In genomic region chr20:13220194-13220856, GRCh38 we compare ENCODE assay signal across 8 cellular contexts. TPM values are rescaled to one million over a fixed set of nuclear protein-coding genes. Genes with fewer than 3 reads are reported as not detected.
DNase-seq lines count a peak whose midpoint lies in the region; ATAC-seq and TF ChIP-seq lines count a peak whose summit lies in the region.

No MANE protein-coding gene starts in this region.

- H3K9me3 ChIP-seq in BLaER1 treated with 17β-estradiol and CSF1 and Interleukin-3, amounts not matched to agents 10 nM and 100 nM (replicated peaks in 1 of 11), result no peaks in the 10 kb centered on the region
- H3K9me3 ChIP-seq in fibroblast of lung (ENCODE audit: control insufficient read depth, insufficient read depth, low read depth, low read length), result no peaks in the 10 kb centered on the region
- no peaks in the 10 kb centered on the region for H3K9me3 ChIP-seq in transverse colon

- no peak for DNase-seq in Jurkat, Clone E6-1 (ENCODE audit: low read depth, low spot score)
- DNase-seq in activated CD8-positive, alpha-beta memory T cell treated with anti-CD3 and anti-CD28 coated beads, Interleukin-2, amount 50 U/mL, for 48 hours, result peak; percentile 70
- DNase-seq in fibroblast of lung (ENCODE audit: low read depth in 2 of 2) (peak; percentile 10 to 34), naive B cell (no peak), transverse colon (peak; percentile 34), HT-29 (ENCODE audit: low spot score) (no peak)

- intact Hi-C loops in transverse colon (cut with DNase I; ENCODE audit: low total_unique reads), result no loop called here

- no peak overlapping the region for H3K27ac ChIP-seq in BLaER1 treated with 17β-estradiol and CSF1 and Interleukin-3, amounts not matched to agents 10 nM and 100 nM
- no peak overlapping the region for H3K27ac ChIP-seq in fibroblast of lung (ENCODE audit: insufficient read depth, low read length)
- H3K27ac ChIP-seq in transverse colon, result no peak overlapping the region

- no peaks in the 10 kb centered on the region for H3K36me3 ChIP-seq in BLaER1 treated with 17β-estradiol and CSF1 and Interleukin-3, amounts not matched to agents 10 nM and 100 nM
- H3K36me3 ChIP-seq in fibroblast of lung (ENCODE audit: control insufficient read depth, insufficient read depth, low read length) (no peaks in the 10 kb centered on the region), transverse colon (no peaks in the 10 kb centered on the region)

- peaks cover 0 to 4% (median 0%) of the 10 kb centered on the region in 7 donors for H3K9me3 Mint-ChIP-seq in naive B cell

- in situ Hi-C loops in transverse colon (cut with MboI; ENCODE audit: low pct_ligation_motif_present in 1 of 4, low pct_unique_long_range_greater_than_20kb in 1 of 4, low sequenced_read_pairs in 3 of 4), result no loop called here

- H3K4me3 Mint-ChIP-seq in naive B cell, result peak overlapping the region; percentile 24 to 87 (median 70)

- peaks cover 0 to 4% of the 10 kb centered on the region in 2 donors for H3K36me3 Mint-ChIP-seq in naive B cell

- no peak for TF ChIP-seq CTCF in fibroblast of lung (conservative IDR thresholded peaks at IDR 0.05 in 1 of 2, IDR thresholded peaks at IDR 0.05 in 1 of 2; ENCODE audit: low read depth in 1 of 2, low read length in 2 of 2)
- no peak for TF ChIP-seq CTCF in transverse colon (IDR thresholded peaks at IDR 0.05)

- H3K27ac Mint-ChIP-seq in naive B cell, result no peak overlapping the region

- no peak for ATAC-seq in naive B cell (ENCODE audit: low read depth in 2 of 2)
- no peak for ATAC-seq in GM18505 (IDR thresholded peaks at IDR 0.05; ENCODE audit: unreplicated experiment)

- H3K4me1 Mint-ChIP-seq in naive B cell, result peaks cover 3 to 14% (median 12%) of the 10 kb centered on the region in 3 donors

- peaks cover 61 to 68% (median 67%) of the 10 kb centered on the region in 3 donors for H3K27me3 Mint-ChIP-seq in naive B cell

- H3K9ac ChIP-seq in BLaER1 treated with 17β-estradiol and CSF1 and Interleukin-3, amounts not matched to agents 10 nM and 100 nM, result peak overlapping the region in 9 of 11 experiments; percentile 16 to 78 (median 66); a peak in 10 of 22 replicates
- H3K9ac ChIP-seq in fibroblast of lung (ENCODE audit: insufficient read depth, low read length), result no peak overlapping the region

- no peak for TF ChIP-seq EP300 in transverse colon (IDR thresholded peaks at IDR 0.05; ENCODE audit: low read depth)

- peak overlapping the region; percentile 20 for H2AFZ ChIP-seq in fibroblast of lung (ENCODE audit: low read length)

- peak overlapping the region; percentile 70 to 80 (median 72) for H3K4me3 ChIP-seq in BLaER1 treated with 17β-estradiol and CSF1 and Interleukin-3, amounts not matched to agents 10 nM and 100 nM
- H3K4me3 ChIP-seq in Jurkat, Clone E6-1 (ENCODE audit: low read length), result peak overlapping the region; percentile 31
- H3K4me3 ChIP-seq in fibroblast of lung (replicated peaks in 1 of 4; ENCODE audit: control extremely low read depth in 1 of 4, insufficient read depth in 1 of 4, low read depth in 3 of 4, low read length in 4 of 4) (peak overlapping the region in 2 of 4 experiments; percentile 12 to 51), transverse colon (peak overlapping the region; percentile 31 to 53 (median 39))

- 7% methylated on average over 62 of the region's 63 CpGs; no CpG with 5 or more reads in 1 of the 2 donors for WGBS in transverse colon (ENCODE audit: low coverage in 1 of 2), 2 donors

- peaks cover 4 to 37% (median 32%) of the 10 kb centered on the region in 10 experiments; a peak in 19 of 20 replicates for H3K4me1 ChIP-seq in BLaER1 treated with 17β-estradiol and CSF1 and Interleukin-3, amounts not matched to agents 10 nM and 100 nM
- H3K4me1 ChIP-seq in fibroblast of lung (ENCODE audit: control insufficient read depth, extremely low read depth, insufficient read depth, low read length) (no peaks in the 10 kb centered on the region), transverse colon (peaks cover 7 to 22% (median 20%) of the 10 kb centered on the region in 4 donors)

- H3K4me2 ChIP-seq in BLaER1 treated with 17β-estradiol and CSF1 and Interleukin-3, amounts not matched to agents 10 nM and 100 nM, result peak overlapping the region; percentile 92 to 99 (median 94)
- peak overlapping the region; percentile 44 for H3K4me2 ChIP-seq in fibroblast of lung (ENCODE audit: extremely low read depth, insufficient read depth, low read length)

- H3K27me3 ChIP-seq in BLaER1 treated with 17β-estradiol and CSF1 and Interleukin-3, amounts not matched to agents 10 nM and 100 nM, result peaks cover 53 to 70% (median 57%) of the 10 kb centered on the region in 11 experiments
- H3K27me3 ChIP-seq in fibroblast of lung (ENCODE audit: control insufficient read depth, insufficient read depth, low read length), result peaks cover 38% of the 10 kb centered on the region
- peaks cover 94% of the 10 kb centered on the region for H3K27me3 ChIP-seq in transverse colon

- no peaks in the 10 kb centered on the region for H3K79me2 ChIP-seq in fibroblast of lung (ENCODE audit: control insufficient read depth, insufficient read depth, low read length)

- H4K20me1 ChIP-seq in BLaER1 treated with 17β-estradiol and CSF1 and Interleukin-3, amounts not matched to agents 10 nM and 100 nM, result peaks cover 0 to 26% (median 16%) of the 10 kb centered on the region in 11 experiments; a peak in 13 of 22 replicates
- H4K20me1 ChIP-seq in fibroblast of lung (ENCODE audit: control insufficient read depth, extremely low read depth, insufficient read depth, low read length), result no peaks in the 10 kb centered on the region

- TF ChIP-seq POLR2A in transverse colon (IDR thresholded peaks at IDR 0.05) (no peak), GM18505 (IDR thresholded peaks at IDR 0.05; ENCODE audit: borderline replicate concordance, extremely low read depth, insufficient read depth, insufficient read length) (no peak)

RNA-seq across cellular contexts. Expression of gene ISM1, which starts 0.7 kb away (rescaled TPM):
- polyA plus RNA-seq in Jurkat, Clone E6-1 (2012; ENCODE audit: insufficient read depth, insufficient read length), result 2.1 TPM
- total RNA-seq in fibroblast of lung (0.17 and 0.26 TPM in 2 replicates), transverse colon (under 1 TPM in 2 of 4 donors, not detected in 2; 0.55 to 0.64 TPM)
- polyA plus RNA-seq in fibroblast of lung (0.10 and 0.15 TPM in 2 replicates), naive B cell (ENCODE audit: low read depth in 6 of 6) (not detected)
- 0.13 and 0.16 TPM in 2 replicates for polyA plus RNA-seq in fibroblast of lung (2012)
- not detected in 2 replicates for polyA minus RNA-seq in fibroblast of lung (ENCODE audit: low replicate concordance)
- not detected in 2 replicates for total RNA-seq in HT-29 (2014; rRNA removed; shearing (Covaris generic))

Comparison
In these comparisons a context has a peak if more than half of its experiments do, and no peak if none do; other contexts are left out.
1. DNase-seq: peak in activated CD8-positive, alpha-beta memory T cell treated with anti-CD3 and anti-CD28 coated beads, Interleukin-2, amount 50 U/mL, for 48 hours (single experiment), fibroblast of lung (2 of 2) and transverse colon (single experiment); none in Jurkat, Clone E6-1 (single experiment), naive B cell (single experiment) and HT-29 (single experiment).